ENCODE assay signal across 7 cellular contexts in genomic region chr1:156160744-156161181, GRCh38. TPM values are rescaled to one million over a fixed set of nuclear protein-coding genes. Genes with fewer than 3 reads are reported as not detected.
DNase-seq lines count a peak whose midpoint lies in the region; TF ChIP-seq lines count a peak whose summit lies in the region.

No MANE protein-coding gene starts in this region.

- TF ChIP-seq CTCF in dorsolateral prefrontal cortex (IDR thresholded peaks at IDR 0.05 in 54 of 56, conservative IDR thresholded peaks at IDR 0.05 in 2 of 56; ENCODE audit: low read depth in 1 of 56, partially characterized antibody in 56 of 56): no peak

- no peaks in the 10 kb centered on the region for H3K27me3 ChIP-seq in dorsolateral prefrontal cortex

- DNase-seq in NCI-H1092 (lab: John Stamatoyannopoulos, UW) (peak; percentile 76), dorsolateral prefrontal cortex (peak; percentile 68 to 88 (median 74)), medulla oblongata (ENCODE audit: extremely low spot score) (peak; percentile 83), amniotic stem cell (lab: John Stamatoyannopoulos, UW) (no peak), ACHN (no peak)
- peak; percentile 61 for DNase-seq in activated CD4-positive, alpha-beta T cell treated with anti-CD3 and anti-CD28 coated beads, Interleukin-2, amount 50 U/mL, for 1 hour
- peak; percentile 20 to 59 (median 25) for DNase-seq in stimulated activated CD4-positive, alpha-beta T cell treated with anti-CD3 and anti-CD28 coated beads, TNF-alpha, amount 100 ng/mL, for 1 hour (ENCODE audit: low read depth in 3 of 3, low spot score in 1 of 3)

- intact Hi-C loops in dorsolateral prefrontal cortex (cut with DNase I): no loop called here

- H3K27ac ChIP-seq in dorsolateral prefrontal cortex: peak overlapping the region in 46 of 59 donors; percentile 17 to 86 (median 68)

- H3K4me3 ChIP-seq in dorsolateral prefrontal cortex: peak overlapping the region in 57 of 59 donors; percentile 28 to 68 (median 56)

- in situ Hi-C loops in ACHN (cut with HindIII; ENCODE audit: low pct_ligation_motif_present, low pct_unique_long_range_greater_than_20kb, low sequenced_read_pairs): no loop called here

RNA-seq across cellular contexts. Expression of gene SEMA4A, which starts 7.4 kb away (rescaled TPM):
- 10 to 100 TPM; 10.4 to 48.3 (median 27.5) TPM for total RNA-seq in dorsolateral prefrontal cortex

RNA-seq across cellular contexts. Expression of gene SLC25A44, which starts 33.1 kb away (rescaled TPM):
- 10 to 100 TPM; 30.5 to 80.5 (median 49.8) TPM for total RNA-seq in dorsolateral prefrontal cortex

RNA-seq across cellular contexts. Expression of gene LMNA, which starts 46.3 kb away (rescaled TPM):
- 100 to 1,000 TPM in 10 of 120 experiments, 10 to 100 TPM in 110; 32.8 to 189 (median 59.9) TPM for total RNA-seq in dorsolateral prefrontal cortex

RNA-seq across cellular contexts. Expression of gene PMF1, which starts 52.0 kb away (rescaled TPM):
- total RNA-seq in dorsolateral prefrontal cortex: 10 to 100 TPM; 16.6 to 45.3 (median 27.0) TPM

Comparison
In these comparisons a context has a peak if more than half of its experiments do, and no peak if none do; other contexts are left out.
1. DNase-seq: peak in NCI-H1092 (single experiment), activated CD4-positive, alpha-beta T cell treated with anti-CD3 and anti-CD28 coated beads, Interleukin-2, amount 50 U/mL, for 1 hour (single experiment), dorsolateral prefrontal cortex (10 of 10), medulla oblongata (single experiment) and stimulated activated CD4-positive, alpha-beta T cell treated with anti-CD3 and anti-CD28 coated beads, TNF-alpha, amount 100 ng/mL, for 1 hour (3 of 3); none in amniotic stem cell (single experiment) and ACHN (single experiment).